In genomic region chr2:187475499-187476248, GRCh38 we compare ENCODE assay signal across 10 cellular contexts. TPM values are rescaled to one million over a fixed set of nuclear protein-coding genes. Genes with fewer than 3 reads are reported as not detected.
DNase-seq lines count a peak whose midpoint lies in the region; ATAC-seq and TF ChIP-seq lines count a peak whose summit lies in the region.
"Had no signal": no experiment of that assay in that cellular context is flagged by ENCODE, and none has a peak within 500 bp of the region (broad histone marks: within the 10 kb centered on the region; RNA-seq: fewer than 3 reads in every experiment).

No MANE protein-coding gene starts in this region.

- intact Hi-C loops in lower leg skin (cut with DNase I; ENCODE audit: low total_unique reads), result no loop called here

- WGBS in lower leg skin, 2 donors, result 73 to 75% methylated on average over 2 of the region's 2 CpGs

- peak; percentile 88 for ATAC-seq in GM18909 (IDR thresholded peaks at IDR 0.05; ENCODE audit: poor library complexity, unreplicated experiment)
- ATAC-seq in HG02885 (IDR thresholded peaks at IDR 0.05; ENCODE audit: poor library complexity, unreplicated experiment), result peak; percentile 94
- ATAC-seq: effector memory CD8-positive, alpha-beta T cell had no signal

- H3K4me3 ChIP-seq in NB4 (ENCODE audit: low read depth, low read length) (no peak overlapping the region), lower leg skin (ENCODE audit: low read depth, poor library complexity, severe bottlenecking) (no peak overlapping the region)

- DNase-seq in NB4 (ENCODE audit: low read depth) (peak; percentile 45), myocyte (ENCODE audit: low read depth) (peak; percentile 8), glomerular visceral epithelial cell (ENCODE audit: extremely low spot score) (no peak), lower leg skin (ENCODE audit: low spot score in 2 of 2) (no peak)
- DNase-seq in stimulated activated CD8-positive, alpha-beta memory T cell treated with anti-CD3 and anti-CD28 coated beads, Interleukin-4, amount 100 ng/mL, for 48 hours, result no peak
- no peak for DNase-seq in activated CD8-positive, alpha-beta memory T cell treated with anti-CD3 and anti-CD28 coated beads for 24 hours
- DNase-seq: effector memory CD8-positive, alpha-beta T cell; NCI-H524 had no signal

- TF ChIP-seq POLR2A in NB4 (IDR thresholded peaks at IDR 0.05; ENCODE audit: extremely low read depth, insufficient read length), result no peak
- no peak for TF ChIP-seq POLR2A in lower leg skin (IDR thresholded peaks at IDR 0.05)

- TF ChIP-seq CTCF in NB4 (IDR thresholded peaks at IDR 0.05; ENCODE audit: low read depth, low read length) (no peak), lower leg skin (IDR thresholded peaks at IDR 0.05) (no peak)

RNA-seq across cellular contexts. Expression of gene CALCRL, which starts 27.6 kb away (rescaled TPM):
- total RNA-seq in myocyte (10.3 and 12.8 TPM in 2 replicates), lower leg skin (10 to 100 TPM in 3 of 4 donors, 1 to 10 TPM in 1; 9.6 to 20.1 (median 18.1) TPM)
- polyA plus RNA-seq in myocyte (2012), result 2.0 TPM

Comparison
In these comparisons a context has a peak if more than half of its experiments do, and no peak if none do; other contexts are left out.
1. DNase-seq: peak in NB4 (single experiment) and myocyte (single experiment); none in stimulated activated CD8-positive, alpha-beta memory T cell treated with anti-CD3 and anti-CD28 coated beads, Interleukin-4, amount 100 ng/mL, for 48 hours (single experiment), activated CD8-positive, alpha-beta memory T cell treated with anti-CD3 and anti-CD28 coated beads for 24 hours (single experiment), glomerular visceral epithelial cell (single experiment) and lower leg skin (0 of 2).